ENCODE assay signal across 15 cellular contexts in genomic region chr11:59187587-59187986, GRCh38. TPM values are rescaled to one million over a fixed set of nuclear protein-coding genes. Genes with fewer than 3 reads are reported as not detected.
DNase-seq lines count a peak whose midpoint lies in the region; ATAC-seq and TF ChIP-seq lines count a peak whose summit lies in the region.
"Had no signal": no experiment of that assay in that cellular context is flagged by ENCODE, and none has a peak within 500 bp of the region (broad histone marks: within the 10 kb centered on the region; RNA-seq: fewer than 3 reads in every experiment).

No MANE protein-coding gene starts in this region.

- H3K9me3 ChIP-seq in fibroblast of lung (ENCODE audit: control insufficient read depth, insufficient read depth, low read depth, low read length) (no peaks in the 10 kb centered on the region), mesenchymal stem cell (ENCODE audit: control insufficient read depth, low read length) (no peaks in the 10 kb centered on the region), upper lobe of left lung (no peaks in the 10 kb centered on the region)

- H2BK120ac ChIP-seq in mesenchymal stem cell (ENCODE audit: low read depth, low read length): no peak overlapping the region

- WGBS in mesenchymal stem cell: 80% methylated on average over 6 of the region's 6 CpGs
- WGBS in upper lobe of left lung, 2 donors: 58 to 59% methylated on average over 6 of the region's 6 CpGs

- no peaks in the 10 kb centered on the region for H3K79me1 ChIP-seq in mesenchymal stem cell (replicated peaks; ENCODE audit: low read length, poor library complexity, severe bottlenecking)

- H3K4ac ChIP-seq in mesenchymal stem cell (ENCODE audit: low read depth in 1 of 2, low read length in 2 of 2): no peak overlapping the region

- H3K4me3 ChIP-seq in fibroblast of lung (replicated peaks in 1 of 4; ENCODE audit: control extremely low read depth in 1 of 4, insufficient read depth in 1 of 4, low read depth in 3 of 4, low read length in 4 of 4): no peak overlapping the region
- no peak overlapping the region for H3K4me3 ChIP-seq in mesenchymal stem cell (ENCODE audit: insufficient read depth in 1 of 2, low read depth in 1 of 2, low read length in 2 of 2)
- H3K4me3 ChIP-seq in upper lobe of left lung: no peak overlapping the region
- H3K4me3 ChIP-seq: SK-N-MC, skin epidermis had no signal

- peak in 2 of 4 donors; percentile 21 to 25 for TF ChIP-seq EP300 in upper lobe of left lung (IDR thresholded peaks at IDR 0.05)

- peaks cover 2% of the 10 kb centered on the region for H3K36me3 ChIP-seq in fibroblast of lung (ENCODE audit: control insufficient read depth, insufficient read depth, low read length)
- no peaks in the 10 kb centered on the region for H3K36me3 ChIP-seq in mesenchymal stem cell (ENCODE audit: control insufficient read depth in 1 of 2, insufficient read depth in 2 of 2, low read depth in 1 of 2, low read length in 2 of 2)
- peaks cover 0 to 15% (median 0%) of the 10 kb centered on the region in 4 donors for H3K36me3 ChIP-seq in upper lobe of left lung

- no peak overlapping the region for H3K23ac ChIP-seq in mesenchymal stem cell (ENCODE audit: low read length in 2 of 2)

- peak; percentile 51 to 73 for ATAC-seq in upper lobe of left lung (ENCODE audit: low FRiP score in 2 of 2)
- ATAC-seq in HG03354 (IDR thresholded peaks at IDR 0.05; ENCODE audit: poor library complexity, severe bottlenecking, unreplicated experiment): no peak
- ATAC-seq: activated naive CD8-positive, alpha-beta T cell treated with anti-CD3 and anti-CD28 coated beads, Interleukin-2, amount 50 U/mL, for 24 hours; natural killer cell treated with Interleukin-12 subunit alpha and Interleukin-12 subunit beta and Interleukin-15 and Interleukin-18, amount 100 ng/mL, for 72 hours; WTC11 had no signal

- H2AFZ ChIP-seq in fibroblast of lung (ENCODE audit: low read length) (no peak overlapping the region), mesenchymal stem cell (ENCODE audit: low read depth, low read length) (no peak overlapping the region)

- H3K14ac ChIP-seq in mesenchymal stem cell (ENCODE audit: low read length in 2 of 2): no peak overlapping the region

- no peak for TF ChIP-seq POLR2A in upper lobe of left lung (IDR thresholded peaks at IDR 0.05)

- H3K9ac ChIP-seq in fibroblast of lung (ENCODE audit: insufficient read depth, low read length) (no peak overlapping the region), mesenchymal stem cell (ENCODE audit: low read length) (no peak overlapping the region)

- TF ChIP-seq CTCF in fibroblast of lung (conservative IDR thresholded peaks at IDR 0.05 in 1 of 2, IDR thresholded peaks at IDR 0.05 in 1 of 2; ENCODE audit: low read depth in 1 of 2, low read length in 2 of 2): no peak
- TF ChIP-seq CTCF in upper lobe of left lung (IDR thresholded peaks at IDR 0.05): no peak

- DNase-seq in SIG-M5 treated with dmso at 0.1 percent for 504 hours (lab: John Stamatoyannopoulos, UW; ENCODE audit: unreplicated experiment) (peak; percentile 24), SIG-M5 (lab: John Stamatoyannopoulos, UW) (no peak), fibroblast of lung (ENCODE audit: low read depth in 2 of 2) (peak in 1 of 2 donors; percentile 81), mesenchymal stem cell (peak; percentile 77), upper lobe of left lung (peak; percentile 72 to 76), DMS79 treated with DMSO at 0.1 percent for 48 hours (lab: John Stamatoyannopoulos, UW) (no peak), putamen (ENCODE audit: low spot score) (no peak)
- DNase-seq: activated naive CD8-positive, alpha-beta T cell treated with anti-CD3 and anti-CD28 coated beads, Interleukin-2, amount 50 U/mL, for 24 hours; NCI-H146; NCI-H748 treated with DMSO at 0.1 percent for 48 hours had no signal

- no peak overlapping the region for H3K4me2 ChIP-seq in fibroblast of lung (ENCODE audit: extremely low read depth, insufficient read depth, low read length)
- H3K4me2 ChIP-seq in mesenchymal stem cell (ENCODE audit: low read length, poor library complexity, severe bottlenecking): no peak overlapping the region

- no peak overlapping the region for H2BK15ac ChIP-seq in mesenchymal stem cell (ENCODE audit: low read depth, poor library complexity, severe bottlenecking)

- no peak overlapping the region for H3K18ac ChIP-seq in mesenchymal stem cell (ENCODE audit: low read depth in 1 of 2, low read length in 2 of 2)

- H3K79me2 ChIP-seq in fibroblast of lung (ENCODE audit: control insufficient read depth, insufficient read depth, low read length): no peaks in the 10 kb centered on the region

- no peaks in the 10 kb centered on the region for H4K20me1 ChIP-seq in fibroblast of lung (ENCODE audit: control insufficient read depth, extremely low read depth, insufficient read depth, low read length)

- no peak overlapping the region for H4K8ac ChIP-seq in mesenchymal stem cell (ENCODE audit: low read length)

- H4K91ac ChIP-seq in mesenchymal stem cell (ENCODE audit: low read length): no peak overlapping the region

- H3K4me1 ChIP-seq in fibroblast of lung (ENCODE audit: control insufficient read depth, extremely low read depth, insufficient read depth, low read length) (peaks cover 14% of the 10 kb centered on the region), mesenchymal stem cell (ENCODE audit: control insufficient read depth, insufficient read depth, low read depth, low read length) (no peaks in the 10 kb centered on the region), upper lobe of left lung (peaks cover 51 to 64% (median 55%) of the 10 kb centered on the region in 4 donors)

- no peak overlapping the region for H2BK12ac ChIP-seq in mesenchymal stem cell (ENCODE audit: low read length in 2 of 2)

- no peak overlapping the region for H2AK5ac ChIP-seq in mesenchymal stem cell (ENCODE audit: low read length, severe bottlenecking)

- H3K27ac ChIP-seq in fibroblast of lung (ENCODE audit: insufficient read depth, low read length): peak overlapping the region; percentile 18
- H3K27ac ChIP-seq in mesenchymal stem cell (ENCODE audit: low read length, poor library complexity, severe bottlenecking): no peak overlapping the region
- peak overlapping the region; percentile 28 to 82 (median 74) for H3K27ac ChIP-seq in upper lobe of left lung
- H3K27ac ChIP-seq: SK-N-MC had no signal

- no peaks in the 10 kb centered on the region for H3K27me3 ChIP-seq in fibroblast of lung (ENCODE audit: control insufficient read depth, insufficient read depth, low read length)
- H3K27me3 ChIP-seq in mesenchymal stem cell (ENCODE audit: control insufficient read depth in 1 of 2, insufficient read depth in 1 of 2, low read length in 2 of 2): peaks cover 0 to 21% of the 10 kb centered on the region in 2 experiments
- no peaks in the 10 kb centered on the region for H3K27me3 ChIP-seq in upper lobe of left lung

- H2BK5ac ChIP-seq in mesenchymal stem cell (ENCODE audit: low read depth, low read length, poor library complexity, severe bottlenecking): no peak overlapping the region

RNA-seq across cellular contexts. Expression of gene DTX4, which starts 15.7 kb away (rescaled TPM):
- total RNA-seq in fibroblast of lung (3.1 and 4.8 TPM in 2 replicates), upper lobe of left lung (10 to 100 TPM; 33.4 to 58.7 (median 48.5) TPM)
- polyA plus RNA-seq in fibroblast of lung: 1.2 and 2.1 TPM in 2 replicates
- 3.8 and 6.7 TPM in 2 replicates for polyA plus RNA-seq in fibroblast of lung (2012)
- 8.7 and 28.5 TPM in 2 replicates for polyA minus RNA-seq in fibroblast of lung (ENCODE audit: low replicate concordance)
- 1.8 TPM for polyA plus RNA-seq in mesenchymal stem cell (2013, experiment 1 of 2)
- 2.0 TPM for polyA plus RNA-seq in mesenchymal stem cell (2013, experiment 2 of 2)

RNA-seq across cellular contexts. Expression of gene MPEG1, which starts 25.1 kb away (rescaled TPM):
- not detected in 2 replicates for total RNA-seq in fibroblast of lung
- not detected in 2 replicates for polyA plus RNA-seq in fibroblast of lung
- not detected in 2 replicates for polyA plus RNA-seq in fibroblast of lung (2012)
- polyA minus RNA-seq in fibroblast of lung (ENCODE audit: low replicate concordance): not detected in 2 replicates
- polyA plus RNA-seq in mesenchymal stem cell (2013, experiment 1 of 2): not detected
- not detected for polyA plus RNA-seq in mesenchymal stem cell (2013, experiment 2 of 2)
- total RNA-seq in upper lobe of left lung: 10 to 100 TPM in 5 of 6 donors, 1 to 10 TPM in 1; 5.5 to 59.2 (median 25.1) TPM

RNA-seq across cellular contexts. Expression of gene FAM111A, which starts 44.9 kb away (rescaled TPM):
- total RNA-seq in fibroblast of lung (34.7 and 42.3 TPM in 2 replicates), upper lobe of left lung (10 to 100 TPM; 29.9 to 78.6 (median 53.8) TPM)
- 27.1 and 44.2 TPM in 2 replicates for polyA plus RNA-seq in fibroblast of lung
- polyA plus RNA-seq in fibroblast of lung (2012): 13.2 and 22.2 TPM in 2 replicates
- 1.3 and 2.8 TPM in 2 replicates for polyA minus RNA-seq in fibroblast of lung (ENCODE audit: low replicate concordance)
- 22.2 TPM for polyA plus RNA-seq in mesenchymal stem cell (2013, experiment 1 of 2)
- polyA plus RNA-seq in mesenchymal stem cell (2013, experiment 2 of 2): 20.8 TPM

Comparison
In these comparisons a context has a peak if more than half of its experiments do, and no peak if none do; other contexts are left out.
1. DNase-seq: peak in SIG-M5 treated with dmso at 0.1 percent for 504 hours (single experiment), mesenchymal stem cell (single experiment) and upper lobe of left lung (2 of 2); none in SIG-M5 (single experiment), DMS79 treated with DMSO at 0.1 percent for 48 hours (single experiment) and putamen (single experiment).